1 cellular context compared by ENCODE assay signal in the genomic region with DNA sequence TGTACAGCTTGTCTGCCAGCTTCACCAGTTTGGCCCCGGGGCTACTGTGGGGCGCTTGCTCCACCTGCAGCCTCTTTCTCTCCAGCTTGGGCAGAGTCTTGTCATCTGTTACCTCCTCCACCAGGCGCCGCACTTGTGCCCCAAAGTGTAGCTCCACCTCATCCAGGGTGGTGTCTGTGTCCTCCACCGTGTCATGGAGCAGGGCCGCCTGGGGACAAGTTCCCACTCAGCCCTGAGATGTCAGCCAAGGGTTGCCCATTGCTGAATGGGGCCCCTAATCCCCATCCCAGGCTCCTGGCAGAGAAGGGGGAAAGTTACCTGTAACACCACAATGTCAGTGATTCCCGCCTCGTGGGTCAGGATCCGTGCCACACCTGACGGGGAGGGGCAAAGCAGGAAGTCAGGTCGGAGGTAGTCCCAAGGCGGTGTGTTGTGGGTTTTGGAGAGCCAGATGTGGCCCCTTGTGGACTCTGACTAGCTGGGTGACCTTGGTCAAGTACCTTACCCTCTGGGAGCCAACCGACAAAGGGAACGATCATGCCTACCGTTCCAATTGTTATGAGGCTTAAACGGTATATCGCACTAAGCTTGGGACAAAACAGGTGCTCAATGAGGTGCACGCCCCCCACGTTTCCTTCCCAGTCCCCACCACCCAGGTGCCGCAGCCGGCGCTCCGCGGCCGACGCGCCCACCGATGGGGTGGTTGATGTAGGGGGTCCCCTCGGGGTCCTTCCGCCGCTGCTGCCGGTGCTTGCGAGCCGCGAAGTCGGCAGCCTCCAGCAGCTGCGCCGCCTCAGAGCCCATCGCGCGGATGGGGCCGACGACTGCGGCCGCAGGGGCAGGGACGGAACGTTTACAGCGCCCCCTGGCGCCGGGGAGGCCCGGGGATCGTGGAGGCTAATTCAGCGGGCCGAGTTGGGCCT.
TF ChIP-seq lines count a peak whose summit lies in the region.

A gene with protein sequence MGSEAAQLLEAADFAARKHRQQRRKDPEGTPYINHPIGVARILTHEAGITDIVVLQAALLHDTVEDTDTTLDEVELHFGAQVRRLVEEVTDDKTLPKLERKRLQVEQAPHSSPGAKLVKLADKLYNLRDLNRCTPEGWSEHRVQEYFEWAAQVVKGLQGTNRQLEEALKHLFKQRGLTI (minus strand): TSS at position 813 of the 923 bp plus-strand sequence. CDS start 9 bp downstream, at position 804.

TF ChIP-seq in GM12878, 131 proteins besides CTCF, POLR2A, EP300 and RAD21 (continued from another document and continues in another):
- TF ChIP-seq, protein P1, sequence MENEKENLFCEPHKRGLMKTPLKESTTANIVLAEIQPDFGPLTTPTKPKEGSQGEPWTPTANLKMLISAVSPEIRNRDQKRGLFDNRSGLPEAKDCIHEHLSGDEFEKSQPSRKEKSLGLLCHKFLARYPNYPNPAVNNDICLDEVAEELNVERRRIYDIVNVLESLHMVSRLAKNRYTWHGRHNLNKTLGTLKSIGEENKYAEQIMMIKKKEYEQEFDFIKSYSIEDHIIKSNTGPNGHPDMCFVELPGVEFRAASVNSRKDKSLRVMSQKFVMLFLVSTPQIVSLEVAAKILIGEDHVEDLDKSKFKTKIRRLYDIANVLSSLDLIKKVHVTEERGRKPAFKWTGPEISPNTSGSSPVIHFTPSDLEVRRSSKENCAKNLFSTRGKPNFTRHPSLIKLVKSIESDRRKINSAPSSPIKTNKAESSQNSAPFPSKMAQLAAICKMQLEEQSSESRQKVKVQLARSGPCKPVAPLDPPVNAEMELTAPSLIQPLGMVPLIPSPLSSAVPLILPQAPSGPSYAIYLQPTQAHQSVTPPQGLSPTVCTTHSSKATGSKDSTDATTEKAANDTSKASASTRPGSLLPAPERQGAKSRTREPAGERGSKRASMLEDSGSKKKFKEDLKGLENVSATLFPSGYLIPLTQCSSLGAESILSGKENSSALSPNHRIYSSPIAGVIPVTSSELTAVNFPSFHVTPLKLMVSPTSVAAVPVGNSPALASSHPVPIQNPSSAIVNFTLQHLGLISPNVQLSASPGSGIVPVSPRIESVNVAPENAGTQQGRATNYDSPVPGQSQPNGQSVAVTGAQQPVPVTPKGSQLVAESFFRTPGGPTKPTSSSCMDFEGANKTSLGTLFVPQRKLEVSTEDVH (IDR thresholded peaks at IDR 0.05; ENCODE audit: low read depth, partially characterized antibody): no peak
- TF ChIP-seq, protein P2, sequence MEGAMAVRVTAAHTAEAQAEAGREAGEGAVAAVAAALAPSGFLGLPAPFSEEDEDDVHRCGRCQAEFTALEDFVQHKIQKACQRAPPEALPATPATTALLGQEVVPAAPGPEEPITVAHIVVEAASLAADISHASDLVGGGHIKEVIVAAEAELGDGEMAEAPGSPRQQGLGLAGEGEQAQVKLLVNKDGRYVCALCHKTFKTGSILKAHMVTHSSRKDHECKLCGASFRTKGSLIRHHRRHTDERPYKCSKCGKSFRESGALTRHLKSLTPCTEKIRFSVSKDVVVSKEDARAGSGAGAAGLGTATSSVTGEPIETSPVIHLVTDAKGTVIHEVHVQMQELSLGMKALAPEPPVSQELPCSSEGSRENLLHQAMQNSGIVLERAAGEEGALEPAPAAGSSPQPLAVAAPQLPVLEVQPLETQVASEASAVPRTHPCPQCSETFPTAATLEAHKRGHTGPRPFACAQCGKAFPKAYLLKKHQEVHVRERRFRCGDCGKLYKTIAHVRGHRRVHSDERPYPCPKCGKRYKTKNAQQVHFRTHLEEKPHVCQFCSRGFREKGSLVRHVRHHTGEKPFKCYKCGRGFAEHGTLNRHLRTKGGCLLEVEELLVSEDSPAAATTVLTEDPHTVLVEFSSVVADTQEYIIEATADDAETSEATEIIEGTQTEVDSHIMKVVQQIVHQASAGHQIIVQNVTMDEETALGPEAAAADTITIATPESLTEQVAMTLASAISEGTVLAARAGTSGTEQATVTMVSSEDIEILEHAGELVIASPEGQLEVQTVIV (IDR thresholded peaks at IDR 0.05; ENCODE audit: borderline replicate concordance, partially characterized antibody): no peak
- TF ChIP-seq MEF2B (IDR thresholded peaks at IDR 0.05; ENCODE audit: partially characterized antibody, poor library complexity, severe bottlenecking) (peak; percentile 25), CREM (IDR thresholded peaks at IDR 0.05; ENCODE audit: low read depth) (peak; percentile 72), SUZ12 (IDR thresholded peaks at IDR 0.05; ENCODE audit: unreplicated experiment) (no peak), RAD51 (IDR thresholded peaks at IDR 0.05) (no peak), GABPA (IDR thresholded peaks at IDR 0.05; ENCODE audit: low read depth) (no peak), KDM1A (IDR thresholded peaks at IDR 0.05; ENCODE audit: borderline replicate concordance) (no peak), WRNIP1 (IDR thresholded peaks at IDR 0.05; ENCODE audit: borderline replicate concordance, low read depth, low read length) (no peak; the same call in 1 of the 2 replicates), POLR2AphosphoS2 (IDR thresholded peaks at IDR 0.05; ENCODE audit: low read depth, low read length) (no peak), ZSCAN29 (IDR thresholded peaks at IDR 0.05) (no peak), MTA2 (IDR thresholded peaks at IDR 0.05; ENCODE audit: low read depth) (peak; percentile 8; the same call in 1 of the 2 replicates), BRCA1 (IDR thresholded peaks at IDR 0.05; ENCODE audit: low read depth, low read length) (0 out of 2 replicates have a peak, but pooled peaks have one; percentile 9), HDAC6 (IDR thresholded peaks at IDR 0.05; ENCODE audit: unreplicated experiment) (no peak), MXI1 (IDR thresholded peaks at IDR 0.05; ENCODE audit: low read depth, low read length) (peak; percentile 89), EGR1 (IDR thresholded peaks at IDR 0.05; ENCODE audit: borderline replicate concordance in 1 of 2, low read depth in 2 of 2, low read length in 2 of 2) (peak in 1 of 2 experiments; percentile 72; a peak in 2 of 3 replicates), CBFB (IDR thresholded peaks at IDR 0.05; ENCODE audit: low read depth) (no peak; the same call in 1 of the 2 replicates), EZH2 (IDR thresholded peaks at IDR 0.05; ENCODE audit: borderline replicate concordance, control insufficient read depth, low read depth, low read length) (no peak), YBX1 (IDR thresholded peaks at IDR 0.05) (no peak), SP1 (IDR thresholded peaks at IDR 0.05; ENCODE audit: low read depth, low read length) (no peak), CEBPB (IDR thresholded peaks at IDR 0.05; ENCODE audit: borderline replicate concordance in 1 of 2, low read depth in 2 of 2, low read length in 2 of 2) (no peak), KLF5 (IDR thresholded peaks at IDR 0.05; ENCODE audit: partially characterized antibody) (peak; percentile 25), JUNB (IDR thresholded peaks at IDR 0.05) (no peak), FOS (IDR thresholded peaks at IDR 0.05; ENCODE audit: borderline replicate concordance, extremely low read depth, insufficient read length) (no peak), ZBED1 (IDR thresholded peaks at IDR 0.05; ENCODE audit: borderline replicate concordance) (no peak), RBBP5 (conservative IDR thresholded peaks at IDR 0.05) (no peak), BHLHE40 (IDR thresholded peaks at IDR 0.05; ENCODE audit: borderline replicate concordance in 1 of 2, low read depth in 2 of 2, low read length in 1 of 2) (peak; percentile 49 to 76; a peak in 2 of 4 replicates), TAF1 (IDR thresholded peaks at IDR 0.05; ENCODE audit: borderline replicate concordance, low read depth, low read length) (peak; percentile 88; the same call in 1 of the 2 replicates), EED (IDR thresholded peaks at IDR 0.05; ENCODE audit: low read depth) (no peak; the same call in 1 of the 2 replicates), ZNF217 (IDR thresholded peaks at IDR 0.05) (no peak), NR2F1 (conservative IDR thresholded peaks at IDR 0.05) (peak; percentile 47), STAT3 (IDR thresholded peaks at IDR 0.05; ENCODE audit: low read depth, low read length) (no peak), NBN (IDR thresholded peaks at IDR 0.05) (peak; percentile 71; the same call in 1 of the 2 replicates), HDGF (IDR thresholded peaks at IDR 0.05) (peak; percentile 79; the same call in 1 of the 2 replicates), ZNF274 (IDR thresholded peaks at IDR 0.05; ENCODE audit: insufficient read depth, insufficient read length) (no peak), CHD2 (IDR thresholded peaks at IDR 0.05; ENCODE audit: borderline replicate concordance, low read depth, low read length) (peak; percentile 56; the same call in 1 of the 2 replicates), MYB (IDR thresholded peaks at IDR 0.05; ENCODE audit: borderline replicate concordance, low read depth, low read length) (no peak)
- TF ChIP-seq, protein P3, sequence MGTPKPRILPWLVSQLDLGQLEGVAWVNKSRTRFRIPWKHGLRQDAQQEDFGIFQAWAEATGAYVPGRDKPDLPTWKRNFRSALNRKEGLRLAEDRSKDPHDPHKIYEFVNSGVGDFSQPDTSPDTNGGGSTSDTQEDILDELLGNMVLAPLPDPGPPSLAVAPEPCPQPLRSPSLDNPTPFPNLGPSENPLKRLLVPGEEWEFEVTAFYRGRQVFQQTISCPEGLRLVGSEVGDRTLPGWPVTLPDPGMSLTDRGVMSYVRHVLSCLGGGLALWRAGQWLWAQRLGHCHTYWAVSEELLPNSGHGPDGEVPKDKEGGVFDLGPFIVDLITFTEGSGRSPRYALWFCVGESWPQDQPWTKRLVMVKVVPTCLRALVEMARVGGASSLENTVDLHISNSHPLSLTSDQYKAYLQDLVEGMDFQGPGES (IDR thresholded peaks at IDR 0.05): no peak
- TF ChIP-seq, protein P4, sequence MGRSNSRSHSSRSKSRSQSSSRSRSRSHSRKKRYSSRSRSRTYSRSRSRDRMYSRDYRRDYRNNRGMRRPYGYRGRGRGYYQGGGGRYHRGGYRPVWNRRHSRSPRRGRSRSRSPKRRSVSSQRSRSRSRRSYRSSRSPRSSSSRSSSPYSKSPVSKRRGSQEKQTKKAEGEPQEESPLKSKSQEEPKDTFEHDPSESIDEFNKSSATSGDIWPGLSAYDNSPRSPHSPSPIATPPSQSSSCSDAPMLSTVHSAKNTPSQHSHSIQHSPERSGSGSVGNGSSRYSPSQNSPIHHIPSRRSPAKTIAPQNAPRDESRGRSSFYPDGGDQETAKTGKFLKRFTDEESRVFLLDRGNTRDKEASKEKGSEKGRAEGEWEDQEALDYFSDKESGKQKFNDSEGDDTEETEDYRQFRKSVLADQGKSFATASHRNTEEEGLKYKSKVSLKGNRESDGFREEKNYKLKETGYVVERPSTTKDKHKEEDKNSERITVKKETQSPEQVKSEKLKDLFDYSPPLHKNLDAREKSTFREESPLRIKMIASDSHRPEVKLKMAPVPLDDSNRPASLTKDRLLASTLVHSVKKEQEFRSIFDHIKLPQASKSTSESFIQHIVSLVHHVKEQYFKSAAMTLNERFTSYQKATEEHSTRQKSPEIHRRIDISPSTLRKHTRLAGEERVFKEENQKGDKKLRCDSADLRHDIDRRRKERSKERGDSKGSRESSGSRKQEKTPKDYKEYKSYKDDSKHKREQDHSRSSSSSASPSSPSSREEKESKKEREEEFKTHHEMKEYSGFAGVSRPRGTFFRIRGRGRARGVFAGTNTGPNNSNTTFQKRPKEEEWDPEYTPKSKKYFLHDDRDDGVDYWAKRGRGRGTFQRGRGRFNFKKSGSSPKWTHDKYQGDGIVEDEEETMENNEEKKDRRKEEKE (IDR thresholded peaks at IDR 0.05): 0 out of 2 replicates have a peak, but pooled peaks have one; percentile 9
- TF ChIP-seq, protein P5, sequence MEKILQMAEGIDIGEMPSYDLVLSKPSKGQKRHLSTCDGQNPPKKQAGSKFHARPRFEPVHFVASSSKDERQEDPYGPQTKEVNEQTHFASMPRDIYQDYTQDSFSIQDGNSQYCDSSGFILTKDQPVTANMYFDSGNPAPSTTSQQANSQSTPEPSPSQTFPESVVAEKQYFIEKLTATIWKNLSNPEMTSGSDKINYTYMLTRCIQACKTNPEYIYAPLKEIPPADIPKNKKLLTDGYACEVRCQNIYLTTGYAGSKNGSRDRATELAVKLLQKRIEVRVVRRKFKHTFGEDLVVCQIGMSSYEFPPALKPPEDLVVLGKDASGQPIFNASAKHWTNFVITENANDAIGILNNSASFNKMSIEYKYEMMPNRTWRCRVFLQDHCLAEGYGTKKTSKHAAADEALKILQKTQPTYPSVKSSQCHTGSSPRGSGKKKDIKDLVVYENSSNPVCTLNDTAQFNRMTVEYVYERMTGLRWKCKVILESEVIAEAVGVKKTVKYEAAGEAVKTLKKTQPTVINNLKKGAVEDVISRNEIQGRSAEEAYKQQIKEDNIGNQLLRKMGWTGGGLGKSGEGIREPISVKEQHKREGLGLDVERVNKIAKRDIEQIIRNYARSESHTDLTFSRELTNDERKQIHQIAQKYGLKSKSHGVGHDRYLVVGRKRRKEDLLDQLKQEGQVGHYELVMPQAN (conservative IDR thresholded peaks at IDR 0.05): peak; percentile 79
- TF ChIP-seq, protein P6, sequence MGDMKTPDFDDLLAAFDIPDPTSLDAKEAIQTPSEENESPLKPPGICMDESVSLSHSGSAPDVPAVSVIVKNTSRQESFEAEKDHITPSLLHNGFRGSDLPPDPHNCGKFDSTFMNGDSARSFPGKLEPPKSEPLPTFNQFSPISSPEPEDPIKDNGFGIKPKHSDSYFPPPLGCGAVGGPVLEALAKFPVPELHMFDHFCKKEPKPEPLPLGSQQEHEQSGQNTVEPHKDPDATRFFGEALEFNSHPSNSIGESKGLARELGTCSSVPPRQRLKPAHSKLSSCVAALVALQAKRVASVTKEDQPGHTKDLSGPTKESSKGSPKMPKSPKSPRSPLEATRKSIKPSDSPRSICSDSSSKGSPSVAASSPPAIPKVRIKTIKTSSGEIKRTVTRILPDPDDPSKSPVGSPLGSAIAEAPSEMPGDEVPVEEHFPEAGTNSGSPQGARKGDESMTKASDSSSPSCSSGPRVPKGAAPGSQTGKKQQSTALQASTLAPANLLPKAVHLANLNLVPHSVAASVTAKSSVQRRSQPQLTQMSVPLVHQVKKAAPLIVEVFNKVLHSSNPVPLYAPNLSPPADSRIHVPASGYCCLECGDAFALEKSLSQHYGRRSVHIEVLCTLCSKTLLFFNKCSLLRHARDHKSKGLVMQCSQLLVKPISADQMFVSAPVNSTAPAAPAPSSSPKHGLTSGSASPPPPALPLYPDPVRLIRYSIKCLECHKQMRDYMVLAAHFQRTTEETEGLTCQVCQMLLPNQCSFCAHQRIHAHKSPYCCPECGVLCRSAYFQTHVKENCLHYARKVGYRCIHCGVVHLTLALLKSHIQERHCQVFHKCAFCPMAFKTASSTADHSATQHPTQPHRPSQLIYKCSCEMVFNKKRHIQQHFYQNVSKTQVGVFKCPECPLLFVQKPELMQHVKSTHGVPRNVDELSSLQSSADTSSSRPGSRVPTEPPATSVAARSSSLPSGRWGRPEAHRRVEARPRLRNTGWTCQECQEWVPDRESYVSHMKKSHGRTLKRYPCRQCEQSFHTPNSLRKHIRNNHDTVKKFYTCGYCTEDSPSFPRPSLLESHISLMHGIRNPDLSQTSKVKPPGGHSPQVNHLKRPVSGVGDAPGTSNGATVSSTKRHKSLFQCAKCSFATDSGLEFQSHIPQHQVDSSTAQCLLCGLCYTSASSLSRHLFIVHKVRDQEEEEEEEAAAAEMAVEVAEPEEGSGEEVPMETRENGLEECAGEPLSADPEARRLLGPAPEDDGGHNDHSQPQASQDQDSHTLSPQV (IDR thresholded peaks at IDR 0.05): peak; percentile 76; the same call in 1 of the 2 replicates
- TF ChIP-seq, protein P7, sequence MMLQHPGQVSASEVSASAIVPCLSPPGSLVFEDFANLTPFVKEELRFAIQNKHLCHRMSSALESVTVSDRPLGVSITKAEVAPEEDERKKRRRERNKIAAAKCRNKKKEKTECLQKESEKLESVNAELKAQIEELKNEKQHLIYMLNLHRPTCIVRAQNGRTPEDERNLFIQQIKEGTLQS (IDR thresholded peaks at IDR 0.05; ENCODE audit: borderline replicate concordance, extremely low read depth, low read depth, low read length): 0 out of 2 replicates have a peak, but pooled peaks have one; percentile 4
